Comparison of ENCODE assay signal across 18 cellular contexts in the genomic region with DNA sequence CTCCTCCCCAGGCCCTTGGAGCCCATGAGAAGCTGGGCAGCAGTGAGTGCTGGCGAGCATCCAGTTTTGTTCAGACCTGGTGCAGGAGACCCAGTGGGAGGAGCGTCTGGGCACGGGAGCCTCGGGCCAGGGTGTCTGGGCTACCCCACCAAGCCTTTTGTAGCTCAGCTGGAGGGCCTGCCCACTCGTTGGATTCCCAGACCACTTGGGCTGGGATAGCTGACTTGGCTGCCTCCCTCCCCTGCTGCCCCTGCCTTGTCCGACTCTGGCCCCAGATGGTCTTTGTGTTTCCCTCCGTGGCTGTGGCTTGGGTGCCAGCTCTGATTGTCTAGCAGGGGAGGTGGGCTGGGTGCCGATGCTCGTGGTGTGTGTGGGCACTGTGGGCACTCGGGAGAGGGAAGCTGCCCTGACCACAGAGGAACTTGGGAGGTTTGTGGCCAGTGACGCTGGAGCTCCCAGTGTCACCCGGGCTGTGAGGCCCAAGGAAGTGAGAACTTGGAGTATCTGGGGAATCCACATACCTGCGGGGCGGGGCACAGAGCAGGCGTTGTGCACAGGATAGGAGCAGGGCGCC. TPM values are rescaled to one million over a fixed set of nuclear protein-coding genes. Genes with fewer than 3 reads are reported as not detected.
DNase-seq lines count a peak whose midpoint lies in the region; ATAC-seq and TF ChIP-seq lines count a peak whose summit lies in the region.
"Had no signal": no experiment of that assay in that cellular context is flagged by ENCODE, and none has a peak within 500 bp of the region (broad histone marks: within the 10 kb centered on the region; RNA-seq: fewer than 3 reads in every experiment).

No MANE protein-coding gene starts in this region.

- TF ChIP-seq CTCF in endodermal cell (conservative IDR thresholded peaks at IDR 0.05) (no peak), esophagus muscularis mucosa (IDR thresholded peaks at IDR 0.05) (no peak), OCI-LY7 (conservative IDR thresholded peaks at IDR 0.05; ENCODE audit: low read length) (no peak), omental fat pad (IDR thresholded peaks at IDR 0.05) (no peak)

- no peaks in the 10 kb centered on the region for H3K9me2 ChIP-seq in OCI-LY7 (ENCODE audit: insufficient read depth, low read length)

- no peak overlapping the region for H3K4me3 ChIP-seq in endodermal cell (ENCODE audit: low read length)
- H3K4me3 ChIP-seq in esophagus muscularis mucosa = no peak overlapping the region
- H3K4me3 ChIP-seq in OCI-LY7 (ENCODE audit: low read depth, low read length, poor library complexity, severe bottlenecking) = no peak overlapping the region
- H3K4me3 ChIP-seq: SJSA1, smooth muscle cell had no signal

- H3K27ac Mint-ChIP-seq in endodermal cell = peak overlapping the region; percentile 86
- H3K27ac Mint-ChIP-seq: activated naive CD4-positive, alpha-beta T cell treated with anti-CD3 and anti-CD28 coated beads, Interleukin-2, amount 50 U/mL, for 24 hours had no signal

- no peak overlapping the region for H2AFZ ChIP-seq in OCI-LY7 (ENCODE audit: low read length)

- H3K27ac ChIP-seq in endodermal cell (ENCODE audit: low read depth, low read length) (no peak overlapping the region), esophagus muscularis mucosa (replicated peaks in 1 of 4) (peak overlapping the region in 1 of 4 donors; percentile 32), OCI-LY7 (ENCODE audit: low read depth, low read length, poor library complexity, severe bottlenecking) (no peak overlapping the region)
- H3K27ac ChIP-seq: C4-2B, SJSA1 had no signal

- no peaks in the 10 kb centered on the region for H3K36me3 Mint-ChIP-seq in endodermal cell (ENCODE audit: low read depth)
- H3K36me3 Mint-ChIP-seq: activated naive CD4-positive, alpha-beta T cell treated with anti-CD3 and anti-CD28 coated beads, Interleukin-2, amount 50 U/mL, for 24 hours had no signal

- POLR2A ChIA-PET in OCI-LY7 (lab: Charles Lee) = interaction anchor here (1.2 kb wide), 1 partner anchor 16 kb away, joined by 3 read pairs; no protein-coding TSS in a partner anchor

- H3K4me2 ChIP-seq in OCI-LY7 (ENCODE audit: low read length) = no peak overlapping the region
- H3K4me2 ChIP-seq: smooth muscle cell had no signal

- H3K9me3 ChIP-seq in endodermal cell (ENCODE audit: control insufficient read depth, low read length) (no peaks in the 10 kb centered on the region), esophagus muscularis mucosa (no peaks in the 10 kb centered on the region), OCI-LY7 (ENCODE audit: low read length) (no peaks in the 10 kb centered on the region)
- H3K9me3 ChIP-seq: SJSA1 had no signal

- H3K79me2 ChIP-seq in OCI-LY7 (ENCODE audit: insufficient read depth, low read depth, low read length) = no peaks in the 10 kb centered on the region

- peak; percentile 35 for DNase-seq in COLO668 (lab: John Stamatoyannopoulos, UW; ENCODE audit: unreplicated experiment)
- DNase-seq in NCI-H2029 (lab: John Stamatoyannopoulos, UW) = peak; percentile 76
- DNase-seq in endodermal cell = no peak
- peak; percentile 43 for DNase-seq in pons (ENCODE audit: low spot score)
- no peak for DNase-seq in esophagus muscularis mucosa (ENCODE audit: extremely low spot score)
- DNase-seq in OCI-LY7 (ENCODE audit: low spot score) = no peak
- DNase-seq in omental fat pad (ENCODE audit: low spot score) = no peak
- DNase-seq: activated CD4-positive, alpha-beta T cell treated with anti-CD3 and anti-CD28 coated beads for 4 hours; cortex of kidney; foreskin melanocyte; NCI-H2171; stimulated activated CD8-positive, alpha-beta memory T cell treated with anti-CD3 and anti-CD28 coated beads, Interleukin-4, amount 100 ng/mL, for 48 hours had no signal

- H3K27me3 Mint-ChIP-seq in endodermal cell (ENCODE audit: insufficient read depth) = no peaks in the 10 kb centered on the region

- H3K4me1 Mint-ChIP-seq in endodermal cell = no peaks in the 10 kb centered on the region
- H3K4me1 Mint-ChIP-seq: activated naive CD4-positive, alpha-beta T cell treated with anti-CD3 and anti-CD28 coated beads, Interleukin-2, amount 50 U/mL, for 24 hours had no signal

- H3K9ac ChIP-seq in endodermal cell (ENCODE audit: extremely low read depth, low read length, poor library complexity, severe bottlenecking) = no peak overlapping the region

- H3K36me3 ChIP-seq in endodermal cell (ENCODE audit: control insufficient read depth, insufficient read depth, low read length) (no peaks in the 10 kb centered on the region), esophagus muscularis mucosa (peaks cover 0 to 11% (median 4%) of the 10 kb centered on the region in 4 donors), OCI-LY7 (ENCODE audit: insufficient read depth, low read length) (no peaks in the 10 kb centered on the region)
- H3K36me3 ChIP-seq: SJSA1 had no signal

- no peaks in the 10 kb centered on the region for H3K9me3 Mint-ChIP-seq in endodermal cell
- H3K9me3 Mint-ChIP-seq: activated naive CD4-positive, alpha-beta T cell treated with anti-CD3 and anti-CD28 coated beads, Interleukin-2, amount 50 U/mL, for 24 hours had no signal

- BruUV-seq in OCI-LY7 (replicated peaks; lab: Mats Ljungman, UMichigan) = no TSS peak

- no peak overlapping the region for H3K4me3 Mint-ChIP-seq in endodermal cell
- H3K4me3 Mint-ChIP-seq: activated naive CD4-positive, alpha-beta T cell treated with anti-CD3 and anti-CD28 coated beads, Interleukin-2, amount 50 U/mL, for 24 hours had no signal

- TF ChIP-seq EP300 in esophagus muscularis mucosa (IDR thresholded peaks at IDR 0.05) = no peak

- ATAC-seq in omental fat pad (ENCODE audit: low FRiP score) (no peak), GM18517 (IDR thresholded peaks at IDR 0.05; ENCODE audit: unreplicated experiment) (no peak)

- H4K20me1 ChIP-seq in OCI-LY7 (ENCODE audit: insufficient read depth, low read length) = no peaks in the 10 kb centered on the region

- H3K27me3 ChIP-seq in endodermal cell (ENCODE audit: control insufficient read depth, insufficient read depth, low read length, poor library complexity, severe bottlenecking) (no peaks in the 10 kb centered on the region), esophagus muscularis mucosa (no peaks in the 10 kb centered on the region)

- no peak for TF ChIP-seq POLR2A in esophagus muscularis mucosa (IDR thresholded peaks at IDR 0.05; ENCODE audit: low read depth)

- H3K4me1 ChIP-seq in endodermal cell (ENCODE audit: control insufficient read depth, insufficient read depth, low read length) (no peaks in the 10 kb centered on the region), esophagus muscularis mucosa (peaks cover 44 to 70% (median 63%) of the 10 kb centered on the region in 4 donors), OCI-LY7 (ENCODE audit: insufficient read depth, low read length, poor library complexity, severe bottlenecking) (no peaks in the 10 kb centered on the region)
- H3K4me1 ChIP-seq: SJSA1 had no signal

- intact Hi-C loops in esophagus muscularis mucosa (cut with DNase I) = no loop called here
- intact Hi-C loops in OCI-LY7 (cut with micrococcal nuclease; ENCODE audit: unreplicated experiment) = no loop called here

- 88 to 90% methylated on average over 14 to 16 of the region's 16 CpGs for WGBS in endodermal cell (ENCODE audit: insufficient coverage in 1 of 2, insufficient read length in 1 of 2), 2 experiments
- 47% methylated on average over 11 of the region's 16 CpGs for WGBS in esophagus muscularis mucosa

- CTCF ChIA-PET in OCI-LY7 (lab: Charles Lee; ENCODE audit: unreplicated experiment) = no interaction called here

RNA-seq across cellular contexts. Expression of gene WNK2, which starts 47.3 kb away (rescaled TPM):
- total RNA-seq in endodermal cell = 10 to 100 TPM; 46.1 to 48.8 TPM
- polyA plus RNA-seq in endodermal cell (2013, experiment 1 of 2) = 34.8 TPM
- polyA plus RNA-seq in endodermal cell (2013, experiment 2 of 2) = 29.3 TPM
- total RNA-seq in esophagus muscularis mucosa = 10 to 100 TPM; 18.6 to 89.9 (median 40.8) TPM
- 118 and 142 TPM in 2 replicates for total RNA-seq in OCI-LY7 (2014; rRNA removed; shearing (Covaris generic))
- total RNA-seq in OCI-LY7 (2022) = 176 and 194 TPM in 2 replicates
- 1 to 10 TPM in 1 of 4 donors, under 1 TPM in 3; 0.28 to 1.7 (median 0.47) TPM for total RNA-seq in omental fat pad
- total RNA-seq: lung microvascular endothelial cell, SJSA1 had no signal

Comparison
In these comparisons a context has a peak if more than half of its experiments do, and no peak if none do; other contexts are left out.
1. DNase-seq: peak in COLO668 (single experiment), NCI-H2029 (single experiment) and pons (single experiment); none in endodermal cell (single experiment), esophagus muscularis mucosa (single experiment), OCI-LY7 (single experiment) and omental fat pad (single experiment).
2. RNA of gene WNK2, which starts 47.3 kb away (total RNA-seq): 118 to 194 TPM in OCI-LY7, 46.1 to 48.8 TPM in endodermal cell and 18.6 to 89.9 TPM in esophagus muscularis mucosa; 0.28 to 1.7 TPM in omental fat pad; every median in the first group is over 4 times any median in the second.